ENCODE assay signal across 14 cellular contexts in genomic region chr19:5147971-5148793, GRCh38.
DNase-seq lines count a peak whose midpoint lies in the region; ATAC-seq and TF ChIP-seq lines count a peak whose summit lies in the region.
"Had no signal": no experiment of that assay in that cellular context is flagged by ENCODE, and none has a peak within 500 bp of the region (broad histone marks: within the 10 kb centered on the region; RNA-seq: fewer than 3 reads in every experiment).

No MANE protein-coding gene starts in this region.

- no peak overlapping the region for H3K4ac ChIP-seq in trophoblast cell (ENCODE audit: low read depth, low read length)

- H3K27me3 Mint-ChIP-seq in WTC11 (ENCODE audit: low read depth): no peaks in the 10 kb centered on the region
- H3K27me3 Mint-ChIP-seq: activated T-cell treated with anti-CD3 and anti-CD28 coated beads, Interleukin-2, amount 50 U/mL, for 24 hours had no signal

- H3K4me2 ChIP-seq in trophoblast cell (ENCODE audit: low read length) (no peak overlapping the region), Karpas-422 (ENCODE audit: low read depth, low read length, poor library complexity, severe bottlenecking) (no peak overlapping the region)

- 0 out of 2 replicates have a peak, but pooled peaks cover 8% of the 10 kb centered on the region for H4K20me1 ChIP-seq in Karpas-422 (ENCODE audit: insufficient read depth, low read depth, low read length)

- H3K9me2 ChIP-seq in Karpas-422 (replicated peaks; ENCODE audit: insufficient read depth, low read length): no peaks in the 10 kb centered on the region

- H4K12ac ChIP-seq in trophoblast cell (ENCODE audit: low read depth, low read length): no peak overlapping the region

- no peak overlapping the region for H2BK120ac ChIP-seq in trophoblast cell (ENCODE audit: insufficient read depth, low read length, poor library complexity)

- H2BK12ac ChIP-seq in trophoblast cell (ENCODE audit: low read length): no peak overlapping the region

- H3K9me3 ChIP-seq in trophoblast cell (ENCODE audit: insufficient read depth, low read depth, low read length) (no peaks in the 10 kb centered on the region), Karpas-422 (ENCODE audit: low read length) (no peaks in the 10 kb centered on the region)
- H3K9me3 ChIP-seq: tibial nerve had no signal

- H2AFZ ChIP-seq in trophoblast cell (ENCODE audit: insufficient read depth, low read length, poor library complexity) (no peak overlapping the region), Karpas-422 (ENCODE audit: low read length) (no peak overlapping the region)

- H3K14ac ChIP-seq in trophoblast cell (ENCODE audit: low read length): no peak overlapping the region

- H3K9ac ChIP-seq in trophoblast cell (ENCODE audit: low read length) (no peak overlapping the region), Karpas-422 (ENCODE audit: low read length) (no peak overlapping the region)

- H3K79me2 ChIP-seq in trophoblast cell (ENCODE audit: control insufficient read depth, insufficient read depth, low read length, poor library complexity) (no peaks in the 10 kb centered on the region), Karpas-422 (ENCODE audit: low read length) (no peaks in the 10 kb centered on the region)

- no peak overlapping the region; the same call in 1 of the 2 replicates for H3K27ac Mint-ChIP-seq in WTC11
- H3K27ac Mint-ChIP-seq in stimulated activated effector memory CD8-positive, alpha-beta T cell treated with anti-CD3 and anti-CD28 coated beads, Interleukin-12 subunit alpha, Interleukin-12 subunit beta, amount 100 ng/mL, for 72 hours: no peak overlapping the region
- H3K27ac Mint-ChIP-seq: activated T-cell treated with anti-CD3 and anti-CD28 coated beads, Interleukin-2, amount 50 U/mL, for 24 hours had no signal

- POLR2A ChIA-PET in WTC11 (lab: Charles Lee): no interaction called here

- H3K4me3 Mint-ChIP-seq in WTC11: no peak overlapping the region
- no peak overlapping the region for H3K4me3 Mint-ChIP-seq in stimulated activated effector memory CD8-positive, alpha-beta T cell treated with anti-CD3 and anti-CD28 coated beads, Interleukin-12 subunit alpha, Interleukin-12 subunit beta, amount 100 ng/mL, for 72 hours
- H3K4me3 Mint-ChIP-seq: activated T-cell treated with anti-CD3 and anti-CD28 coated beads, Interleukin-2, amount 50 U/mL, for 24 hours had no signal

- no peak overlapping the region for H3K18ac ChIP-seq in trophoblast cell (ENCODE audit: low read length)

- no peak for ATAC-seq in WTC11
- ATAC-seq in HG02678 (IDR thresholded peaks at IDR 0.05; ENCODE audit: unreplicated experiment): no peak
- no peak for ATAC-seq in stimulated activated effector memory CD8-positive, alpha-beta T cell treated with anti-CD3 and anti-CD28 coated beads, Interleukin-12 subunit alpha, Interleukin-12 subunit beta, amount 100 ng/mL, for 72 hours

- no peaks in the 10 kb centered on the region for H3K79me1 ChIP-seq in trophoblast cell (ENCODE audit: low read length)

- H3K36me3 ChIP-seq in trophoblast cell (ENCODE audit: control insufficient read depth in 1 of 2, insufficient read depth in 2 of 2, low read length in 2 of 2) (peaks cover 72 to 79% of the 10 kb centered on the region in 2 experiments), Karpas-422 (ENCODE audit: insufficient read depth, low read length) (peaks cover 6% of the 10 kb centered on the region)

- H3K23ac ChIP-seq in trophoblast cell (ENCODE audit: low read length): no peak overlapping the region

- H3K4me1 Mint-ChIP-seq in WTC11: peaks cover 5% of the 10 kb centered on the region; the same call in 1 of the 2 replicates
- peaks cover 4% of the 10 kb centered on the region for H3K4me1 Mint-ChIP-seq in stimulated activated effector memory CD8-positive, alpha-beta T cell treated with anti-CD3 and anti-CD28 coated beads, Interleukin-12 subunit alpha, Interleukin-12 subunit beta, amount 100 ng/mL, for 72 hours

- TF ChIP-seq CTCF in AG10803 (conservative IDR thresholded peaks at IDR 0.05; ENCODE audit: low read length): no peak
- TF ChIP-seq CTCF in WTC11 (IDR thresholded peaks at IDR 0.05): no peak

- H3K4me3 ChIP-seq in AG10803 (ENCODE audit: low read length): no peak overlapping the region
- no peak overlapping the region for H3K4me3 ChIP-seq in trophoblast cell (ENCODE audit: low read depth, low read length)
- no peak overlapping the region for H3K4me3 ChIP-seq in Karpas-422 (ENCODE audit: low read length)
- H3K4me3 ChIP-seq: lung, tibial nerve had no signal

- H3K4me1 ChIP-seq in trophoblast cell (ENCODE audit: control insufficient read depth in 1 of 2, insufficient read depth in 2 of 2, low read length in 2 of 2) (no peaks in the 10 kb centered on the region), Karpas-422 (ENCODE audit: low read length) (peaks cover 22% of the 10 kb centered on the region)
- H3K4me1 ChIP-seq: tibial nerve had no signal

- peaks cover 7% of the 10 kb centered on the region for H3K36me3 Mint-ChIP-seq in WTC11
- H3K36me3 Mint-ChIP-seq in stimulated activated effector memory CD8-positive, alpha-beta T cell treated with anti-CD3 and anti-CD28 coated beads, Interleukin-12 subunit alpha, Interleukin-12 subunit beta, amount 100 ng/mL, for 72 hours: peaks cover 53% of the 10 kb centered on the region

- no CpG with 5 or more reads among the region's 44 CpGs for WGBS in trophoblast cell (ENCODE audit: extremely low coverage, insufficient coverage, insufficient read length)

- CTCF ChIA-PET in WTC11 (lab: Charles Lee): interaction anchor here (0.8 to 1.2 kb wide), 3 partner anchors 10 to 100 kb away, joined by 3 to 6 read pairs (median 5); no protein-coding TSS in a partner anchor

- H3K9me3 Mint-ChIP-seq in WTC11: no peaks in the 10 kb centered on the region
- no peaks in the 10 kb centered on the region for H3K9me3 Mint-ChIP-seq in stimulated activated effector memory CD8-positive, alpha-beta T cell treated with anti-CD3 and anti-CD28 coated beads, Interleukin-12 subunit alpha, Interleukin-12 subunit beta, amount 100 ng/mL, for 72 hours
- H3K9me3 Mint-ChIP-seq: activated T-cell treated with anti-CD3 and anti-CD28 coated beads, Interleukin-2, amount 50 U/mL, for 24 hours had no signal

- H3K27me3 ChIP-seq in trophoblast cell (ENCODE audit: insufficient read depth, low read length) (no peaks in the 10 kb centered on the region), Karpas-422 (ENCODE audit: low read length) (no peaks in the 10 kb centered on the region)
- H3K27me3 ChIP-seq: tibial nerve had no signal

- H3K27ac ChIP-seq in trophoblast cell (ENCODE audit: low read depth, low read length) (no peak overlapping the region), Karpas-422 (ENCODE audit: low read length) (no peak overlapping the region)

- no peak overlapping the region for H2BK5ac ChIP-seq in trophoblast cell (ENCODE audit: low read depth, low read length, poor library complexity)

- H4K91ac ChIP-seq in trophoblast cell (ENCODE audit: low read depth, low read length): peak overlapping the region; percentile 20

- no peak overlapping the region for H4K8ac ChIP-seq in trophoblast cell (ENCODE audit: low read depth, low read length)

- H2AK5ac ChIP-seq in trophoblast cell (ENCODE audit: low read length): no peak overlapping the region

- DNase-seq in AG10803 (ENCODE audit: low read depth) (peak; percentile 46), WTC11 (ENCODE audit: low spot score) (peak; percentile 14), fibroblast of peridontal ligament (ENCODE audit: extremely low read depth) (peak; percentile 62), trophoblast cell (peak; percentile 91 to 99), Karpas-422 (no peak)
- no peak for DNase-seq in stimulated activated effector memory CD8-positive, alpha-beta T cell treated with anti-CD3 and anti-CD28 coated beads, Interleukin-12 subunit alpha, Interleukin-12 subunit beta, amount 100 ng/mL, for 72 hours (ENCODE audit: low spot score in 2 of 2)
- DNase-seq in activated T-cell treated with anti-CD3 and anti-CD28 coated beads, Interleukin-2, amount 50 U/mL, for 48 hours: no peak
- DNase-seq: activated T-cell treated with anti-CD3 and anti-CD28 coated beads, Interleukin-2, amount 50 U/mL, for 24 hours; NCI-H1048; NCI-H345; stimulated activated CD4-positive, alpha-beta T cell treated with anti-CD3 and anti-CD28 coated beads, Interleukin-15, amount 100 ng/mL, for 24 hours had no signal

TF ChIP-seq in WTC11, 78 proteins besides CTCF, POLR2A, EP300 and RAD21 (continues in another document):
- TF ChIP-seq USF1 (CRISPR knock-in tag; IDR thresholded peaks at IDR 0.05) (no peak), CDX4 (CRISPR knock-in tag; IDR thresholded peaks at IDR 0.05; ENCODE audit: borderline replicate concordance) (no peak), CREB1 (CRISPR knock-in tag; IDR thresholded peaks at IDR 0.05) (no peak)

Comparison
In these comparisons a context has a peak if more than half of its experiments do, and no peak if none do; other contexts are left out.
1. DNase-seq: peak in AG10803 (single experiment), WTC11 (single experiment), fibroblast of peridontal ligament (single experiment) and trophoblast cell (2 of 2); none in Karpas-422 (single experiment), stimulated activated effector memory CD8-positive, alpha-beta T cell treated with anti-CD3 and anti-CD28 coated beads, Interleukin-12 subunit alpha, Interleukin-12 subunit beta, amount 100 ng/mL, for 72 hours (0 of 2) and activated T-cell treated with anti-CD3 and anti-CD28 coated beads, Interleukin-2, amount 50 U/mL, for 48 hours (0 of 2).